In genomic region chr2:216665717-216666116, GRCh38 we compare ENCODE assay signal across 13 cellular contexts. TPM values are rescaled to one million over a fixed set of nuclear protein-coding genes. Genes with fewer than 3 reads are reported as not detected.
DNase-seq lines count a peak whose midpoint lies in the region; ATAC-seq and TF ChIP-seq lines count a peak whose summit lies in the region.
"Had no signal": no experiment of that assay in that cellular context is flagged by ENCODE, and none has a peak within 500 bp of the region (broad histone marks: within the 10 kb centered on the region; RNA-seq: fewer than 3 reads in every experiment).

No MANE protein-coding gene starts in this region.

- H3K4me3 ChIP-seq in H7 (ENCODE audit: insufficient read depth, low read depth, low read length), result no peak overlapping the region
- H3K4me3 ChIP-seq in esophagus squamous epithelium, result no peak overlapping the region
- H3K4me3 ChIP-seq in neural cell (ENCODE audit: low read length), result no peak overlapping the region
- H3K4me3 ChIP-seq: GM12878 had no signal

- no peak overlapping the region for H3K4me2 ChIP-seq in neural cell (ENCODE audit: low read length)

- no peaks in the 10 kb centered on the region for H3K79me2 ChIP-seq in neural cell (replicated peaks; ENCODE audit: insufficient read depth, low read length)

- DNase-seq in H7 (peak; percentile 94), NCI-H69 (lab: John Stamatoyannopoulos, UW) (peak; percentile 86), esophagus squamous epithelium (lab: John Stamatoyannopoulos, UW) (no peak), 8988T (no peak), HuH-7 (ENCODE audit: low spot score) (no peak)
- DNase-seq: amniotic stem cell, NCI-H2029 had no signal

- H3K36me3 ChIP-seq in H7 (replicated peaks; ENCODE audit: control insufficient read depth, insufficient read depth, low read length) (peaks cover 5% of the 10 kb centered on the region), esophagus squamous epithelium (peaks cover 0 to 40% (median 0%) of the 10 kb centered on the region in 3 donors), neural cell (ENCODE audit: insufficient read depth, low read length) (no peaks in the 10 kb centered on the region)

- H3F3A ChIP-seq in neural cell (ENCODE audit: insufficient read depth, low read length, poor library complexity, severe bottlenecking), result no peaks in the 10 kb centered on the region

- no peak for TF ChIP-seq RAD21 in neural cell (conservative IDR thresholded peaks at IDR 0.05)

- TF ChIP-seq POLR2A in esophagus squamous epithelium (IDR thresholded peaks at IDR 0.05), result no peak

- H3K9me2 ChIP-seq in neural cell (ENCODE audit: insufficient read depth, low read length), result no peaks in the 10 kb centered on the region

- no peak for ATAC-seq in GM21825 (IDR thresholded peaks at IDR 0.05; ENCODE audit: unreplicated experiment)
- ATAC-seq in GM21576 (IDR thresholded peaks at IDR 0.05; ENCODE audit: unreplicated experiment), result no peak

- H4K20me1 ChIP-seq in neural cell (ENCODE audit: insufficient read depth), result no peaks in the 10 kb centered on the region

- intact Hi-C loops in esophagus squamous epithelium (cut with DNase I), result loop anchor here (2.0 kb wide), 1 partner anchor 151 kb away; no protein-coding TSS in a partner anchor

- no peak overlapping the region for H3K9ac ChIP-seq in neural cell (ENCODE audit: low read length)

- H3K9me3 ChIP-seq in esophagus squamous epithelium (no peaks in the 10 kb centered on the region), neural cell (ENCODE audit: low read length) (no peaks in the 10 kb centered on the region)

- H3K27ac ChIP-seq in esophagus squamous epithelium (peak overlapping the region; percentile 28 to 50 (median 35)), neural cell (ENCODE audit: low read length) (no peak overlapping the region)

- no peaks in the 10 kb centered on the region for H3K27me3 ChIP-seq in H7 (ENCODE audit: control insufficient read depth, insufficient read depth, low read length)
- no peaks in the 10 kb centered on the region for H3K27me3 ChIP-seq in esophagus squamous epithelium
- no peaks in the 10 kb centered on the region for H3K27me3 ChIP-seq in neural cell (ENCODE audit: insufficient read depth, low read depth, low read length)

- WGBS in esophagus squamous epithelium, 2 donors, result 26 to 30% methylated on average over 7 to 8 of the region's 12 CpGs

- TF ChIP-seq CTCF in esophagus squamous epithelium (IDR thresholded peaks at IDR 0.05), result peak in 1 of 6 experiments; percentile 4
- TF ChIP-seq CTCF in neural cell (IDR thresholded peaks at IDR 0.05; ENCODE audit: poor library complexity, severe bottlenecking), result no peak

- peak overlapping the region; percentile 12 for H2AFZ ChIP-seq in neural cell (ENCODE audit: low read depth, low read length)

- H3K4me1 ChIP-seq in esophagus squamous epithelium, result peaks cover 14 to 26% (median 14%) of the 10 kb centered on the region in 3 donors

- TF ChIP-seq EP300 in neural cell (conservative IDR thresholded peaks at IDR 0.05; ENCODE audit: poor library complexity, severe bottlenecking), result no peak

TF ChIP-seq in neural cell, 6 proteins besides CTCF, POLR2A, EP300 and RAD21:
- no peak for TF ChIP-seq EZH2 (IDR thresholded peaks at IDR 0.05; ENCODE audit: borderline replicate concordance, insufficient read depth, low read length, poor library complexity, severe bottlenecking)
- TF ChIP-seq MXI1 (conservative IDR thresholded peaks at IDR 0.05; ENCODE audit: poor library complexity, severe bottlenecking), result no peak
- TF ChIP-seq TAF1 (IDR thresholded peaks at IDR 0.05; ENCODE audit: low read depth), result no peak
- TF ChIP-seq POLR2AphosphoS5 (IDR thresholded peaks at IDR 0.05), result no peak
- TF ChIP-seq REST (IDR thresholded peaks at IDR 0.05; ENCODE audit: borderline replicate concordance), result no peak
- no peak for TF ChIP-seq SMC3 (conservative IDR thresholded peaks at IDR 0.05; ENCODE audit: poor library complexity)

RNA-seq across cellular contexts. Expression of gene IGFBP5, which starts 29.6 kb away (rescaled TPM):
- total RNA-seq in H7 (2014; rRNA removed; shearing (Covaris generic)), result 2.9 and 10.2 TPM in 2 replicates
- total RNA-seq in esophagus squamous epithelium, result 100 to 1,000 TPM in 2 of 4 donors, 10 to 100 TPM in 2; 26.9 to 899 (median 95.4) TPM
- polyA plus RNA-seq in neural cell, result 1.6 and 2.1 TPM in 2 replicates
- polyA minus RNA-seq in neural cell, result 1.9 TPM in 2 replicates
- total RNA-seq: activated CD8-positive, alpha-beta memory T cell treated with anti-CD3 and anti-CD28 coated beads for 36 hours; CD8-positive, alpha-beta memory T cell had no signal
- polyA plus RNA-seq: CD8-positive, alpha-beta memory T cell; GM12878 had no signal

RNA-seq across cellular contexts. Expression of gene IGFBP2, which starts 32.5 kb away (rescaled TPM):
- 848 and 859 TPM in 2 replicates for total RNA-seq in H7 (2014; rRNA removed; shearing (Covaris generic))
- 100 to 1,000 TPM; 113 to 207 (median 167) TPM for total RNA-seq in esophagus squamous epithelium
- 150 and 174 TPM in 2 replicates for polyA plus RNA-seq in neural cell
- polyA minus RNA-seq in neural cell, result 124 and 128 TPM in 2 replicates

Comparison
In these comparisons a context has a peak if more than half of its experiments do, and no peak if none do; other contexts are left out.
1. DNase-seq: peak in H7 (single experiment) and NCI-H69 (single experiment); none in esophagus squamous epithelium (single experiment), 8988T (single experiment) and HuH-7 (single experiment).